ENCODE assay signal across 25 cellular contexts in genomic region chr1:57204942-57205787, GRCh38.
DNase-seq lines count a peak whose midpoint lies in the region; ATAC-seq and TF ChIP-seq lines count a peak whose summit lies in the region.
"Had no signal": no experiment of that assay in that cellular context is flagged by ENCODE, and none has a peak within 500 bp of the region (broad histone marks: within the 10 kb centered on the region; RNA-seq: fewer than 3 reads in every experiment).

No MANE protein-coding gene starts in this region.

- H3K4me1 Mint-ChIP-seq in GM23338 (peaks cover 51% of the 10 kb centered on the region), endothelial cell (ENCODE audit: unreplicated experiment) (peaks cover 20% of the 10 kb centered on the region), neural crest cell (peaks cover 29% of the 10 kb centered on the region)
- no peaks in the 10 kb centered on the region for H3K4me1 Mint-ChIP-seq in naive thymus-derived CD4-positive, alpha-beta T cell
- H3K4me1 Mint-ChIP-seq: immature natural killer cell, naive B cell had no signal

- DNase-seq in GM23338 (ENCODE audit: low spot score), result peak; percentile 83
- DNase-seq in endothelial cell (ENCODE audit: low spot score), result no peak
- no peak for DNase-seq in neural crest cell (ENCODE audit: low read depth, low spot score)
- no peak for DNase-seq in epidermal melanocyte (ENCODE audit: insufficient read length, low spot score)
- DNase-seq in naive thymus-derived CD4-positive, alpha-beta T cell, result no peak
- DNase-seq in psoas muscle, result no peak
- no peak for DNase-seq in mucosa of gallbladder (ENCODE audit: low spot score)
- DNase-seq: activated CD4-positive, alpha-beta T cell treated with anti-CD3 and anti-CD28 coated beads, Interleukin-2, amount 50 U/mL, for 4 hours; colonic mucosa; glutamatergic neuron; immature natural killer cell; mesenchymal stem cell; naive B cell; NCI-H1092 treated with DMSO at 0.1 percent for 48 hours; NCI-H187 treated with DMSO at 0.1 percent for 48 hours; NCI-H748 treated with DMSO at 0.1 percent for 48 hours; small intestine; stimulated activated CD4-positive, alpha-beta T cell treated with anti-CD3 and anti-CD28 coated beads, Interleukin-1b, Interleukin-23, amount 100 ng/mL, for 48 hours; WERI-Rb-1 had no signal

- H3K4me1 ChIP-seq in GM23338 (ENCODE audit: insufficient read depth) (peaks cover 36% of the 10 kb centered on the region), psoas muscle (no peaks in the 10 kb centered on the region)
- no peaks in the 10 kb centered on the region for H3K4me1 ChIP-seq in naive thymus-derived CD4-positive, alpha-beta T cell (ENCODE audit: control insufficient read depth in 2 of 2, insufficient read depth in 2 of 2, low read length in 2 of 2)
- H3K4me1 ChIP-seq: breast epithelium, colonic mucosa had no signal

- intact Hi-C loops in naive thymus-derived CD4-positive, alpha-beta T cell (cut with micrococcal nuclease), result no loop called here
- intact Hi-C loops in psoas muscle (cut with DNase I), result no loop called here

- CTCF ChIA-PET in naive thymus-derived CD4-positive, alpha-beta T cell (lab: Charles Lee), result no interaction called here

- no peak overlapping the region for H2AFZ ChIP-seq in GM23338

- no peaks in the 10 kb centered on the region for H3F3A ChIP-seq in GM23338 (replicated peaks; ENCODE audit: low read depth)

- WGBS in psoas muscle, 3 donors, result 74 to 82% (median 79%) methylated on average over 5 of the region's 5 CpGs

- H3K79me2 ChIP-seq in GM23338 (replicated peaks; ENCODE audit: insufficient read depth), result no peaks in the 10 kb centered on the region

- ATAC-seq in GM23338 (peak; percentile 83), SK-N-SH treated with all-trans-retinoic acid at 6 μM for 48 hours (peak; percentile 59), psoas muscle (no peak)
- ATAC-seq in naive thymus-derived CD4-positive, alpha-beta T cell, result no peak
- ATAC-seq: HepG2 had no signal

- no peaks in the 10 kb centered on the region for H3K9me2 ChIP-seq in GM23338 (ENCODE audit: insufficient read depth)

- peaks cover 72% of the 10 kb centered on the region for H3K27me3 ChIP-seq in GM23338 (ENCODE audit: insufficient read depth)
- no peaks in the 10 kb centered on the region for H3K27me3 ChIP-seq in naive thymus-derived CD4-positive, alpha-beta T cell (ENCODE audit: control insufficient read depth in 2 of 2, insufficient read depth in 2 of 2, low read length in 2 of 2)
- H3K27me3 ChIP-seq in psoas muscle (ENCODE audit: insufficient read depth in 3 of 3, low read length in 2 of 3), result no peaks in the 10 kb centered on the region
- H3K27me3 ChIP-seq: breast epithelium, colonic mucosa had no signal

- H3K27ac Mint-ChIP-seq in GM23338, result no peak overlapping the region
- H3K27ac Mint-ChIP-seq in endothelial cell (ENCODE audit: unreplicated experiment), result peak overlapping the region; percentile 27
- H3K27ac Mint-ChIP-seq in neural crest cell (ENCODE audit: unreplicated experiment), result peak overlapping the region; percentile 9
- no peak overlapping the region for H3K27ac Mint-ChIP-seq in naive thymus-derived CD4-positive, alpha-beta T cell
- H3K27ac Mint-ChIP-seq: immature natural killer cell; naive B cell; T-helper 2 cell treated with Interferon-gamma antibody and Interleukin-4, amounts not matched to agents 5 μg/mL and 100 μg/mL, for 36 hours; type B pancreatic cell had no signal

- no peaks in the 10 kb centered on the region; the same call in 1 of the 2 replicates for H4K20me1 ChIP-seq in GM23338 (replicated peaks; ENCODE audit: insufficient read depth)

- no peak overlapping the region for H3K4me3 ChIP-seq in GM23338
- H3K4me3 ChIP-seq in naive thymus-derived CD4-positive, alpha-beta T cell (ENCODE audit: low read length), result no peak overlapping the region
- no peak overlapping the region for H3K4me3 ChIP-seq in psoas muscle
- H3K4me3 ChIP-seq: breast epithelium, colonic mucosa had no signal

- H3K4me3 Mint-ChIP-seq in GM23338, result no peak overlapping the region; the same call in 2 of the 3 replicates
- no peak overlapping the region for H3K4me3 Mint-ChIP-seq in endothelial cell (ENCODE audit: unreplicated experiment)
- peak overlapping the region; percentile 4 for H3K4me3 Mint-ChIP-seq in neural crest cell
- H3K4me3 Mint-ChIP-seq in naive thymus-derived CD4-positive, alpha-beta T cell, result no peak overlapping the region
- H3K4me3 Mint-ChIP-seq: immature natural killer cell; naive B cell; T-helper 2 cell treated with Interferon-gamma antibody and Interleukin-4, amounts not matched to agents 5 μg/mL and 100 μg/mL, for 36 hours; type B pancreatic cell had no signal

- H3K27ac ChIP-seq in GM23338 (ENCODE audit: low read depth) (no peak overlapping the region), psoas muscle (no peak overlapping the region)
- no peak overlapping the region for H3K27ac ChIP-seq in naive thymus-derived CD4-positive, alpha-beta T cell (ENCODE audit: low read depth, low read length)
- H3K27ac ChIP-seq: breast epithelium, C4-2B, colonic mucosa, WERI-Rb-1 had no signal

- TF ChIP-seq CTCF in GM23338 (conservative IDR thresholded peaks at IDR 0.05; ENCODE audit: low read depth in 2 of 2) (no peak), endothelial cell (IDR thresholded peaks at IDR 0.05; ENCODE audit: unreplicated experiment) (no peak), neural crest cell (conservative IDR thresholded peaks at IDR 0.05) (no peak), psoas muscle (IDR thresholded peaks at IDR 0.05) (no peak)

- no peaks in the 10 kb centered on the region; the same call in 2 of the 3 replicates for H3K9me3 Mint-ChIP-seq in GM23338
- no peaks in the 10 kb centered on the region for H3K9me3 Mint-ChIP-seq in endothelial cell (ENCODE audit: unreplicated experiment)
- H3K9me3 Mint-ChIP-seq in neural crest cell, result peaks cover 8% of the 10 kb centered on the region
- peaks cover 0 to 9% (median 0%) of the 10 kb centered on the region in 11 donors for H3K9me3 Mint-ChIP-seq in naive thymus-derived CD4-positive, alpha-beta T cell
- H3K9me3 Mint-ChIP-seq: T-helper 2 cell treated with Interferon-gamma antibody and Interleukin-4, amounts not matched to agents 5 μg/mL and 100 μg/mL, for 36 hours had no signal

- H3K9me3 ChIP-seq in naive thymus-derived CD4-positive, alpha-beta T cell (ENCODE audit: control insufficient read depth in 2 of 3, low read length in 3 of 3), result no peaks in the 10 kb centered on the region
- H3K9me3 ChIP-seq in psoas muscle, result no peaks in the 10 kb centered on the region
- H3K9me3 ChIP-seq: breast epithelium, colonic mucosa had no signal

- peaks cover 42% of the 10 kb centered on the region for H3K27me3 Mint-ChIP-seq in GM23338 (ENCODE audit: insufficient read depth, low read depth, poor library complexity)
- H3K27me3 Mint-ChIP-seq in endothelial cell (ENCODE audit: unreplicated experiment), result peaks cover 2% of the 10 kb centered on the region
- H3K27me3 Mint-ChIP-seq in neural crest cell (ENCODE audit: low read depth), result no peaks in the 10 kb centered on the region
- H3K27me3 Mint-ChIP-seq in naive thymus-derived CD4-positive, alpha-beta T cell, result peaks cover 0 to 22% (median 6%) of the 10 kb centered on the region in 5 donors

- H3K36me3 ChIP-seq in GM23338 (ENCODE audit: insufficient read depth) (no peaks in the 10 kb centered on the region), psoas muscle (ENCODE audit: insufficient read depth in 1 of 2, low read depth in 1 of 2) (no peaks in the 10 kb centered on the region)
- no peaks in the 10 kb centered on the region for H3K36me3 ChIP-seq in naive thymus-derived CD4-positive, alpha-beta T cell (ENCODE audit: control insufficient read depth in 2 of 3, insufficient read depth in 3 of 3, low read length in 3 of 3)
- H3K36me3 ChIP-seq: breast epithelium, colonic mucosa, WERI-Rb-1 had no signal

- POLR2A ChIA-PET in naive thymus-derived CD4-positive, alpha-beta T cell (lab: Charles Lee), result no interaction called here

- no peaks in the 10 kb centered on the region for H3K36me3 Mint-ChIP-seq in GM23338 (ENCODE audit: low read depth)
- no peaks in the 10 kb centered on the region for H3K36me3 Mint-ChIP-seq in endothelial cell (ENCODE audit: low read depth, unreplicated experiment)
- H3K36me3 Mint-ChIP-seq in neural crest cell (ENCODE audit: low read depth), result no peaks in the 10 kb centered on the region
- H3K36me3 Mint-ChIP-seq in naive thymus-derived CD4-positive, alpha-beta T cell, result no peaks in the 10 kb centered on the region
- H3K36me3 Mint-ChIP-seq: immature natural killer cell, naive B cell, type B pancreatic cell had no signal

- peak overlapping the region; percentile 19 for H3K4me2 ChIP-seq in GM23338

TF ChIP-seq in GM23338, 12 proteins besides CTCF, POLR2A, EP300 and RAD21 (continues in another document):
- TF ChIP-seq ZNF114 (CRISPR knock-in tag; IDR thresholded peaks at IDR 0.05), result no peak
- no peak for TF ChIP-seq STAT1 (IDR thresholded peaks at IDR 0.05; ENCODE audit: unreplicated experiment)
- TF ChIP-seq NANOG (IDR thresholded peaks at IDR 0.05; ENCODE audit: borderline replicate concordance), result peak; percentile 14; the same call in 1 of the 2 replicates
- TF ChIP-seq ETS1 (IDR thresholded peaks at IDR 0.05), result no peak
- no peak for TF ChIP-seq ZNF331 (CRISPR knock-in tag; IDR thresholded peaks at IDR 0.05; ENCODE audit: low read depth)

TF ChIP-seq in SK-N-SH treated with all-trans-retinoic acid at 6 μM for 48 hours, 23 proteins besides CTCF, POLR2A, EP300 and RAD21:
- TF ChIP-seq ZNF8 (CRISPR knock-in tag; IDR thresholded peaks at IDR 0.05) (no peak), ZNF565 (CRISPR knock-in tag; conservative IDR thresholded peaks at IDR 0.05; ENCODE audit: low read depth) (no peak), CSDC2 (CRISPR knock-in tag; IDR thresholded peaks at IDR 0.05) (no peak), BACH2 (CRISPR knock-in tag; IDR thresholded peaks at IDR 0.05; ENCODE audit: borderline replicate concordance) (no peak), ISL1 (CRISPR knock-in tag; IDR thresholded peaks at IDR 0.05) (no peak)
- TF ChIP-seq, protein P1, sequence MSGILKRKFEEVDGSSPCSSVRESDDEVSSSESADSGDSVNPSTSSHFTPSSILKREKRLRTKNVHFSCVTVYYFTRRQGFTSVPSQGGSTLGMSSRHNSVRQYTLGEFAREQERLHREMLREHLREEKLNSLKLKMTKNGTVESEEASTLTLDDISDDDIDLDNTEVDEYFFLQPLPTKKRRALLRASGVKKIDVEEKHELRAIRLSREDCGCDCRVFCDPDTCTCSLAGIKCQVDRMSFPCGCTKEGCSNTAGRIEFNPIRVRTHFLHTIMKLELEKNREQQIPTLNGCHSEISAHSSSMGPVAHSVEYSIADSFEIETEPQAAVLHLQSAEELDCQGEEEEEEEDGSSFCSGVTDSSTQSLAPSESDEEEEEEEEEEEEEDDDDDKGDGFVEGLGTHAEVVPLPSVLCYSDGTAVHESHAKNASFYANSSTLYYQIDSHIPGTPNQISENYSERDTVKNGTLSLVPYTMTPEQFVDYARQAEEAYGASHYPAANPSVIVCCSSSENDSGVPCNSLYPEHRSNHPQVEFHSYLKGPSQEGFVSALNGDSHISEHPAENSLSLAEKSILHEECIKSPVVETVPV (CRISPR knock-in tag; IDR thresholded peaks at IDR 0.05), result no peak

Comparison
In these comparisons a context has a peak if more than half of its experiments do, and no peak if none do; other contexts are left out.
1. ATAC-seq: peak in GM23338 (single experiment) and SK-N-SH treated with all-trans-retinoic acid at 6 μM for 48 hours (single experiment); none in naive thymus-derived CD4-positive, alpha-beta T cell (single experiment) and psoas muscle (0 of 4).
2. H3K27ac Mint-ChIP-seq: peak in endothelial cell (single experiment) and neural crest cell (single experiment); none in GM23338 (single experiment) and naive thymus-derived CD4-positive, alpha-beta T cell (0 of 9).